In the genomic region with DNA sequence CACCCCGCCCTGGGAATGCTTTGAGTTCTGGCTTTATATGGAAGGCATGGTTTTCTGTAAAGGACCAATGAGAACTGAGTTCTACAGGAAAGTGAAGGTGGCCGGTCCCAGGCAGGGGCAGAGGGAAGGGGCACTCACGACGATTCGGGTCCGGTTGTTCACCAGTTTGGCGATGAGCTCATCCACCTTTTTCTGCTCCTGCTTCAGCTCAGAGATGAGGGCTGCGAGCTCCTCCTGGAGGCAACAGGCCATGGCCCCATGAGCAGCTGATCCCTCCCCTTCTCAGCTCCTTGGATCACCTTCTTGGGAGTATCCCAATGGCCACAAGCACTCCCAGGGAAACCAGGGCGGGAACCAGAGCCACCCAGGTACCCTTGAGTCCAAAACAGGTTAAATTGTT, we compare ENCODE assay signal across 11 cellular contexts. TPM values are rescaled to one million over a fixed set of nuclear protein-coding genes. Genes with fewer than 3 reads are reported as not detected.
DNase-seq lines count a peak whose midpoint lies in the region; ATAC-seq and TF ChIP-seq lines count a peak whose summit lies in the region.
"Not testable (repeated sequence)": the region's sequence is repeated elsewhere in the genome, so short reads cannot be mapped to it uniquely, and the experiment has no call there.
"Had no signal": no experiment of that assay in that cellular context is flagged by ENCODE, and none has a peak within 500 bp of the region (broad histone marks: within the 10 kb centered on the region; RNA-seq: fewer than 3 reads in every experiment).

No MANE protein-coding gene starts in this region.

- not testable (repeated sequence) for H3K36me3 ChIP-seq in SJCRH30; body of pancreas (replicated peaks in 1 of 2; ENCODE audit: insufficient read depth in 1 of 2, low read depth in 2 of 2); lower lobe of right lung; parathyroid adenoma (ENCODE audit: control insufficient read depth, insufficient read depth, low read length); skeletal muscle satellite cell (ENCODE audit: insufficient read depth, low read length); upper lobe of right lung

- not testable (repeated sequence) for TF ChIP-seq POLR2A in body of pancreas (IDR thresholded peaks at IDR 0.05)

- H2AFZ ChIP-seq in parathyroid adenoma = peak overlapping the region; percentile 86

- not testable (repeated sequence) for H3K79me2 ChIP-seq in parathyroid adenoma

- peak; percentile 57 for ATAC-seq in body of pancreas
- ATAC-seq in lower lobe of right lung = peak; percentile 36 to 70
- ATAC-seq in upper lobe of right lung = peak; percentile 55

- H3K4me1 ChIP-seq in SJCRH30; parathyroid adenoma; skeletal muscle satellite cell (ENCODE audit: control insufficient read depth, insufficient read depth, low read length); upper lobe of right lung: not testable (repeated sequence)
- peaks cover 44% of the 10 kb centered on the region for H3K4me1 ChIP-seq in body of pancreas
- peaks cover 11% of the 10 kb centered on the region for H3K4me1 ChIP-seq in lower lobe of right lung

- intact Hi-C loops in body of pancreas (cut with DNase I); lower lobe of right lung (cut with DNase I); upper lobe of right lung (cut with DNase I): not testable (repeated sequence)

- not testable (repeated sequence) for H3K27me3 ChIP-seq in SJCRH30; body of pancreas; lower lobe of right lung (ENCODE audit: low read depth); parathyroid adenoma (ENCODE audit: control insufficient read depth, insufficient read depth, low read length); upper lobe of right lung
- H3K27me3 ChIP-seq in skeletal muscle satellite cell (ENCODE audit: control insufficient read depth, insufficient read depth, low read length) = peaks cover 18% of the 10 kb centered on the region

- H3K4me2 ChIP-seq in parathyroid adenoma (ENCODE audit: low read length) = peak overlapping the region; percentile 9
- H3K4me2 ChIP-seq in skeletal muscle satellite cell (ENCODE audit: low read length) = peak overlapping the region; percentile 24

- DNase-seq in Daoy (ENCODE audit: low read depth) (peak; percentile 48), SJCRH30 (peak; percentile 24 to 27), body of pancreas (peak; percentile 48 to 68 (median 56))
- DNase-seq in lower lobe of right lung, upper lobe of right lung: not testable (repeated sequence)

- not testable (repeated sequence) for H3K9me3 ChIP-seq in SJCRH30 (replicated peaks); body of pancreas; lower lobe of right lung; parathyroid adenoma (ENCODE audit: control insufficient read depth, low read length); skeletal muscle satellite cell (replicated peaks; ENCODE audit: low read length); upper lobe of right lung

- WGBS in body of pancreas, 2 donors = 30 to 36% methylated on average over 7 to 9 of the region's 9 CpGs

- H3K27ac ChIP-seq in SJCRH30, lower lobe of right lung, upper lobe of right lung: not testable (repeated sequence)
- H3K27ac ChIP-seq in body of pancreas (peak overlapping the region in 3 of 4 donors; percentile 59 to 73 (median 71)), parathyroid adenoma (peak overlapping the region; percentile 84)

- H3K9ac ChIP-seq in parathyroid adenoma; skeletal muscle satellite cell (ENCODE audit: low read depth, low read length): not testable (repeated sequence)

- not testable (repeated sequence) for H3K4me3 ChIP-seq in SJCRH30; body of pancreas; lower lobe of right lung; parathyroid adenoma (ENCODE audit: low read depth, low read length); skeletal muscle satellite cell (ENCODE audit: low read length); upper lobe of right lung

- peak in 2 of 7 experiments; percentile 20 to 24 for TF ChIP-seq CTCF in body of pancreas (IDR thresholded peaks at IDR 0.05)
- TF ChIP-seq CTCF in lower lobe of right lung (IDR thresholded peaks at IDR 0.05); upper lobe of right lung (IDR thresholded peaks at IDR 0.05): not testable (repeated sequence)
- TF ChIP-seq CTCF in parathyroid adenoma (IDR thresholded peaks at IDR 0.05) = peak; percentile 26

RNA-seq across cellular contexts. Expression of a gene that starts 7.9 kb away (rescaled TPM):
- total RNA-seq in Daoy (2014; rRNA removed; shearing (Covaris generic)) = not detected in 2 replicates
- total RNA-seq in SJCRH30 (2014; rRNA removed; shearing (Covaris generic)) = not detected in 2 replicates
- total RNA-seq in body of pancreas (10 to 100 TPM; 16.2 to 22.3 TPM), lower lobe of right lung (not detected), upper lobe of right lung (0.20 TPM)
- not detected in 2 replicates for total RNA-seq in skeletal muscle satellite cell (2012; rRNA removed)
- total RNA-seq: CD4-positive, alpha-beta memory T cell; H1; HFFc6; HT1080 had no signal

RNA-seq across cellular contexts. Expression of a gene that starts 8.0 kb away (rescaled TPM):
- total RNA-seq in Daoy (2014; rRNA removed; shearing (Covaris generic)) = under 0.01 TPM in 1 of 2 replicates, not detected in the other
- total RNA-seq in SJCRH30 (2014; rRNA removed; shearing (Covaris generic)) = not detected in 2 replicates
- total RNA-seq in body of pancreas (not detected), lower lobe of right lung (0.47 TPM), upper lobe of right lung (not detected)
- not detected in 2 replicates for total RNA-seq in skeletal muscle satellite cell (2012; rRNA removed)
- total RNA-seq: CD4-positive, alpha-beta memory T cell; HFFc6; HT1080 had no signal

RNA-seq across cellular contexts. Expression of a gene that starts 11.4 kb away (rescaled TPM):
- 159 and 160 TPM in 2 replicates for total RNA-seq in Daoy (2014; rRNA removed; shearing (Covaris generic))
- 6.8 and 7.5 TPM in 2 replicates for total RNA-seq in SJCRH30 (2014; rRNA removed; shearing (Covaris generic))
- total RNA-seq in body of pancreas (10 to 100 TPM; 18.8 to 27.2 TPM), lower lobe of right lung (27.1 TPM), upper lobe of right lung (22.4 TPM)
- total RNA-seq in skeletal muscle satellite cell (2012; rRNA removed) = 22.3 and 24.9 TPM in 2 replicates

Comparison
In these comparisons a context has a peak if more than half of its experiments do, and no peak if none do; other contexts are left out.
1. RNA of a gene that starts 7.9 kb away (total RNA-seq): 16.2 to 22.3 TPM in body of pancreas; 0.20 TPM in upper lobe of right lung (single experiment), not detected in lower lobe of right lung (single experiment), not detected in Daoy and not detected in SJCRH30; every median in the first group is over 10 times any median in the second.
2. Peak in every context shown above with its lines, with median percentiles within 50 percentile points of each other: ATAC-seq.